Comparison of ENCODE assay signal across 9 cellular contexts in genomic region chr2:225009768-225010167, GRCh38. TPM values are rescaled to one million over a fixed set of nuclear protein-coding genes. Genes with fewer than 3 reads are reported as not detected.
A peak's percentile ranks its signal among the peaks of the same experiment; 100 is the strongest.
DNase-seq lines count a peak whose midpoint lies in the region; ATAC-seq and TF ChIP-seq lines count a peak whose summit lies in the region.
"Had no signal": no experiment of that assay in that cellular context is flagged by ENCODE, and none has a peak within 500 bp of the region (broad histone marks: within the 10 kb centered on the region; RNA-seq: fewer than 3 reads in every experiment).

No MANE protein-coding gene starts in this region.

- H3K27me3 ChIP-seq in effector memory CD4-positive, alpha-beta T cell (replicated peaks; ENCODE audit: control insufficient read depth, insufficient read depth, low read length, poor library complexity, severe bottlenecking): no peaks in the 10 kb centered on the region
- H3K27me3 ChIP-seq in testis: no peaks in the 10 kb centered on the region

- intact Hi-C loops in Calu3 (cut with micrococcal nuclease; ENCODE audit: unreplicated experiment): loop anchor here (10.0 kb wide), 2 partner anchors 125 to 655 kb away; no protein-coding TSS in a partner anchor
- intact Hi-C loops in testis (cut with DNase I; ENCODE audit: low total_unique reads): no loop called here

- no peak for TF ChIP-seq CTCF in Calu3 (IDR thresholded peaks at IDR 0.05; ENCODE audit: unreplicated experiment)
- TF ChIP-seq CTCF in testis (IDR thresholded peaks at IDR 0.05): no peak

- DNase-seq in Calu3 (peak; percentile 32), testis (no peak), NCI-H748 treated with DMSO at 0.1 percent for 48 hours (lab: John Stamatoyannopoulos, UW) (no peak)
- no peak for DNase-seq in effector memory CD4-positive, alpha-beta T cell
- no peak for DNase-seq in natural killer cell treated with Interleukin-12 subunit alpha and Interleukin-12 subunit beta and Interleukin-15 and Interleukin-18, amount 100 ng/mL, for 72 hours (ENCODE audit: low spot score)
- DNase-seq: stimulated activated CD4-positive, alpha-beta T cell treated with anti-CD3 and anti-CD28 coated beads, Interleukin-4, amount 100 ng/mL, for 4 hours had no signal

- peaks cover 3% of the 10 kb centered on the region for H3K36me3 ChIP-seq in effector memory CD4-positive, alpha-beta T cell (ENCODE audit: control insufficient read depth, insufficient read depth, low read length)
- H3K36me3 ChIP-seq in testis (ENCODE audit: low read depth, missing control alignments): no peaks in the 10 kb centered on the region

- no peaks in the 10 kb centered on the region for H3K27me3 Mint-ChIP-seq in Calu3 (ENCODE audit: unreplicated experiment)
- no peaks in the 10 kb centered on the region for H3K27me3 Mint-ChIP-seq in natural killer cell treated with Interleukin-12 subunit alpha and Interleukin-12 subunit beta and Interleukin-15 and Interleukin-18, amount 100 ng/mL, for 72 hours

- peaks cover 28% of the 10 kb centered on the region for H3K4me1 ChIP-seq in effector memory CD4-positive, alpha-beta T cell (ENCODE audit: control insufficient read depth, insufficient read depth, low read length, poor library complexity, severe bottlenecking)
- no peaks in the 10 kb centered on the region for H3K4me1 ChIP-seq in testis

- ATAC-seq in HG02798 (IDR thresholded peaks at IDR 0.05; ENCODE audit: poor library complexity, unreplicated experiment) (peak; percentile 27), GM21723 (IDR thresholded peaks at IDR 0.05; ENCODE audit: unreplicated experiment) (no peak)
- no peak for ATAC-seq in natural killer cell treated with Interleukin-12 subunit alpha and Interleukin-12 subunit beta and Interleukin-15 and Interleukin-18, amount 100 ng/mL, for 72 hours
- ATAC-seq: HCT116 had no signal

- peaks cover 4% of the 10 kb centered on the region for H3K36me3 Mint-ChIP-seq in Calu3 (ENCODE audit: insufficient read depth, unreplicated experiment)
- peaks cover 11% of the 10 kb centered on the region for H3K36me3 Mint-ChIP-seq in natural killer cell treated with Interleukin-12 subunit alpha and Interleukin-12 subunit beta and Interleukin-15 and Interleukin-18, amount 100 ng/mL, for 72 hours

- no TSS peak for BruUV-seq in Calu3 (replicated peaks; lab: Mats Ljungman, UMichigan)

- peak overlapping the region; percentile 81 for H3K27ac Mint-ChIP-seq in Calu3 (ENCODE audit: unreplicated experiment)
- H3K27ac Mint-ChIP-seq in natural killer cell treated with Interleukin-12 subunit alpha and Interleukin-12 subunit beta and Interleukin-15 and Interleukin-18, amount 100 ng/mL, for 72 hours: peak overlapping the region; percentile 78 to 81

- peak overlapping the region; percentile 27 for H3K27ac ChIP-seq in effector memory CD4-positive, alpha-beta T cell (ENCODE audit: insufficient read depth, low read length, poor library complexity, severe bottlenecking)
- no peak overlapping the region for H3K27ac ChIP-seq in testis

- no peak for TF ChIP-seq POLR2A in testis (IDR thresholded peaks at IDR 0.05)

- CTCF ChIA-PET in Calu3 (lab: Charles Lee): interaction anchor here (0.9 kb wide), 1 partner anchor 77 kb away, joined by 3 read pairs; no protein-coding TSS in a partner anchor

- WGBS in testis, 2 donors: 82 to 96% methylated on average over 2 of the region's 2 CpGs

- H3K4me3 ChIP-seq in effector memory CD4-positive, alpha-beta T cell (ENCODE audit: insufficient read depth, low read depth, low read length, poor library complexity, severe bottlenecking): no peak overlapping the region
- no peak overlapping the region for H3K4me3 ChIP-seq in testis

- peak overlapping the region; percentile 10 for H3K4me3 Mint-ChIP-seq in Calu3 (ENCODE audit: low read depth, unreplicated experiment)
- H3K4me3 Mint-ChIP-seq in natural killer cell treated with Interleukin-12 subunit alpha and Interleukin-12 subunit beta and Interleukin-15 and Interleukin-18, amount 100 ng/mL, for 72 hours: peak overlapping the region; percentile 66

- no peaks in the 10 kb centered on the region for H3K9me3 ChIP-seq in effector memory CD4-positive, alpha-beta T cell (ENCODE audit: control insufficient read depth, low read length)
- H3K9me3 ChIP-seq in testis: no peaks in the 10 kb centered on the region

- H3K9me3 Mint-ChIP-seq in Calu3 (ENCODE audit: low read depth, unreplicated experiment): no peaks in the 10 kb centered on the region
- H3K9me3 Mint-ChIP-seq in natural killer cell treated with Interleukin-12 subunit alpha and Interleukin-12 subunit beta and Interleukin-15 and Interleukin-18, amount 100 ng/mL, for 72 hours: no peaks in the 10 kb centered on the region

- H3K4me1 Mint-ChIP-seq in Calu3 (ENCODE audit: low read depth, unreplicated experiment): peaks cover 69% of the 10 kb centered on the region
- H3K4me1 Mint-ChIP-seq in natural killer cell treated with Interleukin-12 subunit alpha and Interleukin-12 subunit beta and Interleukin-15 and Interleukin-18, amount 100 ng/mL, for 72 hours (ENCODE audit: low read depth in 2 of 2): peaks cover 69 to 78% of the 10 kb centered on the region in 2 donors

RNA-seq across cellular contexts. Expression of gene DOCK10, which starts 32.5 kb away (rescaled TPM):
- 7.2 and 11.9 TPM in 2 replicates for total RNA-seq in Calu3 (2022)
- total RNA-seq in natural killer cell treated with Interleukin-12 subunit alpha and Interleukin-12 subunit beta and Interleukin-15 and Interleukin-18, amount 100 ng/mL, for 72 hours: 100 to 1,000 TPM; 334 to 378 TPM
- total RNA-seq in testis: 10 to 100 TPM; 11.4 to 20.2 TPM
- polyA plus RNA-seq in testis (ENCODE audit: insufficient read depth, low read depth, low replicate concordance): 2.9 TPM

Comparison
In these comparisons a context has a peak if more than half of its experiments do, and no peak if none do; other contexts are left out.
1. RNA of gene DOCK10, which starts 32.5 kb away (total RNA-seq): 334 to 378 TPM in natural killer cell treated with Interleukin-12 subunit alpha and Interleukin-12 subunit beta and Interleukin-15 and Interleukin-18, amount 100 ng/mL, for 72 hours; 11.4 to 20.2 TPM in testis and 7.2 to 11.9 TPM in Calu3; every median in the first group is over 10 times any median in the second.